Comparison of ENCODE assay signal across 1 cellular context in the genomic region with DNA sequence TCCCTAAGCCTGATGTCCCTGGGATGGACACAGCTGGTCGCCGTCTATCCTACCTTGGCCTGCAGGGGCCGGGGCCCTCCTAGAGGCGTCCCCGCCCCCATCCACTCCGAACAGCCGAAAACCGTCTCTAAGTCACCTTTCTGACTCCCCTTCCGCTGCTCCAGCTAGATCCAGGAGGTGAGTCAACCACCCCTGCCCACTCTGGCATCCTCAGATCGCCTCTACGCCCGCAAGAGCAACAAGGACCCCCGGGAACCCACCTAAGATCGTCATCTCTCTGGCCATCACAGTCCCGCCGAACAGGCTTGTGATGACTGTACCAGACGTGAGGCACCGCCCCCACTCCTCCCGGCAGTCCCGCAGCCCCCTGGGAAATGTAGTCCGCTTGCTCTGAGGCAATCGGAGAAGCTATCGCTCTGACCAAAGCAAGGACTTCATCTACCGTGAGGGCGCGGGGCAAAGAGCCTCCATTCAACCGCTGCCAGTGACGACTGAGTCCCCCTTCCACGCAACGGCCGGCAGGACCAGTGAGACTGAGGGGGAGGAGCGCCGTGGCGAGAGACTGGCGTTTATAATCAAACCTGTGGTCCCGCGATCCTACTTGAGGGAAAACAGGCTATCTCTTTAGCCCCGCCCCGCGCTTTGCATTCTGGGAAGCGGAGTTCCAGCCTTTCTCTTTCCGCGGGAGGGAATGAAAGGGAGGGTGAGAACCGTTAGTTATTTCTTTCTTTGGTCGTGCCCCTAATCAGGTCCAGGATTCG.
TF ChIP-seq lines count a peak whose summit lies in the region.

Gene HSPA13 (minus strand): TSS at position 312 of the 761 bp plus-strand sequence. CDS start 27 bp downstream, at position 285.

TF ChIP-seq in HepG2, 621 proteins besides CTCF, POLR2A, EP300 and RAD21 (continued from another document and continues in another):
- TF ChIP-seq SSRP1 (CRISPR knock-in tag; IDR thresholded peaks at IDR 0.05) = no peak
- TF ChIP-seq HDAC2 (CRISPR knock-in tag; IDR thresholded peaks at IDR 0.05) = 0 out of 2 replicates have a peak, but pooled peaks have one; percentile 19
- TF ChIP-seq TRIM22 (IDR thresholded peaks at IDR 0.05) = no peak
- TF ChIP-seq ZNF782 (CRISPR knock-in tag; IDR thresholded peaks at IDR 0.05; ENCODE audit: borderline replicate concordance) = no peak
- no peak for TF ChIP-seq ZNF20 (CRISPR knock-in tag; IDR thresholded peaks at IDR 0.05)
- no peak for TF ChIP-seq ZBTB2 (CRISPR knock-in tag; IDR thresholded peaks at IDR 0.05; ENCODE audit: low read depth)
- TF ChIP-seq WIZ (CRISPR knock-in tag; IDR thresholded peaks at IDR 0.05) = peak; percentile 61; the same call in 1 of the 2 replicates
- TF ChIP-seq NR2F2 (IDR thresholded peaks at IDR 0.05; ENCODE audit: borderline replicate concordance, low read depth) = no peak
- TF ChIP-seq REXO4 (CRISPR knock-in tag; IDR thresholded peaks at IDR 0.05; ENCODE audit: borderline replicate concordance) = no peak
- no peak for TF ChIP-seq ZC3H13 (CRISPR knock-in tag; IDR thresholded peaks at IDR 0.05)
- peak; percentile 50; the same call in 1 of the 2 replicates for TF ChIP-seq SALL1 (CRISPR knock-in tag; IDR thresholded peaks at IDR 0.05)
- TF ChIP-seq HMG20B (CRISPR knock-in tag; conservative IDR thresholded peaks at IDR 0.05) = no peak
- no peak for TF ChIP-seq ZNF496 (CRISPR knock-in tag; IDR thresholded peaks at IDR 0.05; ENCODE audit: insufficient replicate concordance)
- no peak for TF ChIP-seq TP53 (CRISPR knock-in tag; conservative IDR thresholded peaks at IDR 0.05)
- TF ChIP-seq ZNF660 (CRISPR knock-in tag; IDR thresholded peaks at IDR 0.05; ENCODE audit: borderline replicate concordance, low read depth) = no peak
- peak; percentile 76 for TF ChIP-seq POLR2G (IDR thresholded peaks at IDR 0.05; ENCODE audit: low read depth, low read length)
- TF ChIP-seq ZFP82 (CRISPR knock-in tag; IDR thresholded peaks at IDR 0.05; ENCODE audit: borderline replicate concordance) = 0 out of 2 replicates have a peak, but pooled peaks have one; percentile 49
- no peak for TF ChIP-seq CHCHD3 (CRISPR knock-in tag; IDR thresholded peaks at IDR 0.05)
- no peak for TF ChIP-seq ZNF451 (CRISPR knock-in tag; IDR thresholded peaks at IDR 0.05)
- TF ChIP-seq PRPF4 (IDR thresholded peaks at IDR 0.05; ENCODE audit: low read depth, low read length, poor library complexity, severe bottlenecking) = peak; percentile 12
- TF ChIP-seq DR1 (CRISPR knock-in tag; IDR thresholded peaks at IDR 0.05) = peak; percentile 65
- TF ChIP-seq, protein P1, sequence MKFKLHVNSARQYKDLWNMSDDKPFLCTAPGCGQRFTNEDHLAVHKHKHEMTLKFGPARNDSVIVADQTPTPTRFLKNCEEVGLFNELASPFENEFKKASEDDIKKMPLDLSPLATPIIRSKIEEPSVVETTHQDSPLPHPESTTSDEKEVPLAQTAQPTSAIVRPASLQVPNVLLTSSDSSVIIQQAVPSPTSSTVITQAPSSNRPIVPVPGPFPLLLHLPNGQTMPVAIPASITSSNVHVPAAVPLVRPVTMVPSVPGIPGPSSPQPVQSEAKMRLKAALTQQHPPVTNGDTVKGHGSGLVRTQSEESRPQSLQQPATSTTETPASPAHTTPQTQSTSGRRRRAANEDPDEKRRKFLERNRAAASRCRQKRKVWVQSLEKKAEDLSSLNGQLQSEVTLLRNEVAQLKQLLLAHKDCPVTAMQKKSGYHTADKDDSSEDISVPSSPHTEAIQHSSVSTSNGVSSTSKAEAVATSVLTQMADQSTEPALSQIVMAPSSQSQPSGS (CRISPR knock-in tag; IDR thresholded peaks at IDR 0.05) = 0 out of 2 replicates have a peak, but pooled peaks have one; percentile 22
- 0 out of 2 replicates have a peak, but pooled peaks have one; percentile 10 for TF ChIP-seq TFE3 (CRISPR knock-in tag; IDR thresholded peaks at IDR 0.05)
- peak; percentile 43; the same call in 1 of the 2 replicates for TF ChIP-seq CEBPB (IDR thresholded peaks at IDR 0.05; ENCODE audit: borderline replicate concordance, low read depth, low read length)
- 0 out of 2 replicates have a peak, but pooled peaks have one; percentile 33 for TF ChIP-seq ZSCAN25 (CRISPR knock-in tag; IDR thresholded peaks at IDR 0.05)
- peak; percentile 73; the same call in 1 of the 2 replicates for TF ChIP-seq KDM5A (IDR thresholded peaks at IDR 0.05; ENCODE audit: borderline replicate concordance, low read length)
- TF ChIP-seq ZNF615 (CRISPR knock-in tag; IDR thresholded peaks at IDR 0.05; ENCODE audit: borderline replicate concordance) = no peak
- no peak for TF ChIP-seq ZFYVE20 (CRISPR knock-in tag; IDR thresholded peaks at IDR 0.05; ENCODE audit: borderline replicate concordance, low read depth)
- no peak for TF ChIP-seq ZNF543 (CRISPR knock-in tag; IDR thresholded peaks at IDR 0.05)
- no peak for TF ChIP-seq ZNF607 (CRISPR knock-in tag; IDR thresholded peaks at IDR 0.05; ENCODE audit: borderline replicate concordance)
- TF ChIP-seq ZFY (CRISPR knock-in tag; IDR thresholded peaks at IDR 0.05) = peak; percentile 75
- TF ChIP-seq RFXANK (CRISPR knock-in tag; IDR thresholded peaks at IDR 0.05) = no peak
- no peak for TF ChIP-seq SMAD9 (CRISPR knock-in tag; IDR thresholded peaks at IDR 0.05)
- TF ChIP-seq KDM4B (CRISPR knock-in tag; IDR thresholded peaks at IDR 0.05) = no peak
- no peak for TF ChIP-seq NR2F1 (CRISPR knock-in tag; IDR thresholded peaks at IDR 0.05)
- peak; percentile 71 for TF ChIP-seq PHF20 (CRISPR knock-in tag; IDR thresholded peaks at IDR 0.05)
- TF ChIP-seq THAP9 (CRISPR knock-in tag; IDR thresholded peaks at IDR 0.05; ENCODE audit: borderline replicate concordance) = peak; percentile 24; the same call in 1 of the 2 replicates
- no peak for TF ChIP-seq ZNF720 (CRISPR knock-in tag; IDR thresholded peaks at IDR 0.05)
- peak; percentile 80 for TF ChIP-seq SPEN (CRISPR knock-in tag; IDR thresholded peaks at IDR 0.05; ENCODE audit: low read depth)
- TF ChIP-seq ZBTB44 (CRISPR knock-in tag; IDR thresholded peaks at IDR 0.05) = no peak
- TF ChIP-seq REST (IDR thresholded peaks at IDR 0.05; ENCODE audit: borderline replicate concordance in 1 of 2, low read depth in 1 of 2, low read length in 2 of 2) = no peak
- no peak for TF ChIP-seq ZNF678 (CRISPR knock-in tag; IDR thresholded peaks at IDR 0.05)
- no peak for TF ChIP-seq TRIM24 (CRISPR knock-in tag; IDR thresholded peaks at IDR 0.05)
- peak; percentile 4; the same call in 1 of the 2 replicates for TF ChIP-seq ZNF235 (CRISPR knock-in tag; IDR thresholded peaks at IDR 0.05; ENCODE audit: borderline replicate concordance)
- no peak for TF ChIP-seq ADNP (CRISPR knock-in tag; IDR thresholded peaks at IDR 0.05)
- TF ChIP-seq ZNF891 (CRISPR knock-in tag; IDR thresholded peaks at IDR 0.05) = no peak; the same call in 1 of the 2 replicates
- TF ChIP-seq FOSL2 (CRISPR knock-in tag; IDR thresholded peaks at IDR 0.05) = peak; percentile 85
- TF ChIP-seq BHLHE40 (IDR thresholded peaks at IDR 0.05; ENCODE audit: low read length) = no peak
- TF ChIP-seq HDAC6 (IDR thresholded peaks at IDR 0.05; ENCODE audit: low read depth, low read length) = no peak
- TF ChIP-seq PREB (CRISPR knock-in tag; IDR thresholded peaks at IDR 0.05) = no peak
